8 cellular contexts compared by ENCODE assay signal in the genomic region with DNA sequence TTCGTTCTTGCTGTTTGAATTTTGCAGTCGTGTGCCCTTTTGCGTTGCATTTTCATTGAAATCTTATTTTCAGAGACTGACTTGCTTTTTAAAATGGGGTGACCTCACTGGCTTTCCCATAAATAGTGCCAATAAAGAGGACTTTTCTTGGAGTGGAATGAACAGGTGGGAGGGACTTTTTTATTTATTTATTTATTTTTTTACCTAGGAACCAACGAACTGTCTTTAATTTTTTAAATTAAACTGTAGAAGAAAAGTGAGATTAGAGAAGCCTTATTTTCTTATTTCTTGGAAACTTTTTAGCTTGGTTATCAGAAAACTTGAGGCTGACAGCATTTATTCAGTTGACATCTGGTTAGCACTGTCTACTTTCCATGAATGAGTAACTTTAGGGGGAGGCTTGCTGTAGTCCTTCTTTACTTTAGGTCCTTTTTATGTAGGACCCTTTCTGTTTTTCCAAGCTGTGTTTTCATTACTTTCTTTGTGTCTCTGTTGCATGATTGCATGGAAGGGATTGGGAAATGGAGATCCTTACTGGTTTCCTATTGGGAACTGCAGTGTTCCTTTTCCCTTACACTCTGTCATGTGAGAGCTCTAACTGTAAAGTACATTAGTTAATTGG. TPM values are rescaled to one million over a fixed set of nuclear protein-coding genes. Genes with fewer than 3 reads are reported as not detected.
A peak's percentile ranks its signal among the peaks of the same experiment; 100 is the strongest.
DNase-seq lines count a peak whose midpoint lies in the region; ATAC-seq and TF ChIP-seq lines count a peak whose summit lies in the region.

No MANE protein-coding gene starts in this region.

- TF ChIP-seq CTCF in ascending aorta (IDR thresholded peaks at IDR 0.05) (no peak), lower lobe of right lung (IDR thresholded peaks at IDR 0.05) (no peak), upper lobe of left lung (IDR thresholded peaks at IDR 0.05) (no peak)

- H3K4me1 ChIP-seq in ascending aorta (peaks cover 0 to 8% of the 10 kb centered on the region in 2 donors), lower lobe of right lung (peaks cover 27% of the 10 kb centered on the region), upper lobe of left lung (peaks cover 0 to 27% (median 10%) of the 10 kb centered on the region in 4 donors)

- CTCF ChIA-PET in activated naive CD4-positive, alpha-beta T cell treated with anti-CD3 and anti-CD28 coated beads, Interleukin-2, amount 10 ng/mL, durations not matched to agents 7 days and 5 days (lab: Charles Lee) = interaction anchor here (1.5 kb wide), 1 partner anchor 106 kb away, joined by 4 read pairs; no protein-coding TSS in a partner anchor

- peaks cover 4% of the 10 kb centered on the region for H3K36me3 Mint-ChIP-seq in activated naive CD4-positive, alpha-beta T cell treated with anti-CD3 and anti-CD28 coated beads, Interleukin-2, amount 10 ng/mL, durations not matched to agents 7 days and 5 days

- H3K4me1 Mint-ChIP-seq in activated naive CD4-positive, alpha-beta T cell treated with anti-CD3 and anti-CD28 coated beads, Interleukin-2, amount 10 ng/mL, durations not matched to agents 7 days and 5 days = peaks cover 36% of the 10 kb centered on the region

- H3K9me3 Mint-ChIP-seq in activated naive CD4-positive, alpha-beta T cell treated with anti-CD3 and anti-CD28 coated beads, Interleukin-2, amount 10 ng/mL, durations not matched to agents 7 days and 5 days = no peaks in the 10 kb centered on the region

- no peak overlapping the region for H3K27ac ChIP-seq in ascending aorta
- peak overlapping the region; percentile 67 for H3K27ac ChIP-seq in lower lobe of right lung
- peak overlapping the region in 1 of 4 donors; percentile 84 for H3K27ac ChIP-seq in upper lobe of left lung

- H3K36me3 ChIP-seq in ascending aorta = no peaks in the 10 kb centered on the region
- H3K36me3 ChIP-seq in lower lobe of right lung = no peaks in the 10 kb centered on the region
- no peaks in the 10 kb centered on the region for H3K36me3 ChIP-seq in upper lobe of left lung

- TF ChIP-seq POLR2A in upper lobe of left lung (IDR thresholded peaks at IDR 0.05) = no peak

- H3K27me3 ChIP-seq in ascending aorta (no peaks in the 10 kb centered on the region), lower lobe of right lung (ENCODE audit: low read depth) (no peaks in the 10 kb centered on the region), upper lobe of left lung (no peaks in the 10 kb centered on the region)

- intact Hi-C loops in ascending aorta (cut with DNase I) (loop anchor here (5.0 to 10.0 kb wide), 3 partner anchors 312 to 956 kb away; a partner anchor contains a TSS), lower lobe of right lung (cut with DNase I) (no loop called here)

- ATAC-seq in lower lobe of right lung (no peak), upper lobe of left lung (ENCODE audit: low FRiP score in 2 of 2) (no peak), GM18870 (IDR thresholded peaks at IDR 0.05; ENCODE audit: unreplicated experiment) (no peak), HG02938 (IDR thresholded peaks at IDR 0.05; ENCODE audit: unreplicated experiment) (no peak)

- H3K4me3 Mint-ChIP-seq in activated naive CD4-positive, alpha-beta T cell treated with anti-CD3 and anti-CD28 coated beads, Interleukin-2, amount 10 ng/mL, durations not matched to agents 7 days and 5 days = peak overlapping the region; percentile 92

- DNase-seq in activated naive CD4-positive, alpha-beta T cell treated with anti-CD3 and anti-CD28 coated beads, Interleukin-2, amount 10 ng/mL, durations not matched to agents 7 days and 5 days = no peak
- DNase-seq in activated naive CD4-positive, alpha-beta T cell treated with Interleukin-2 at 50 U/mL for 16 hours = no peak
- DNase-seq in ascending aorta (ENCODE audit: low spot score in 2 of 2) (no peak), lower lobe of right lung (no peak), upper lobe of left lung (no peak), LoVo (ENCODE audit: low spot score) (no peak)

- WGBS in upper lobe of left lung, 2 donors = 1% methylated on average over 4 of the region's 4 CpGs

- H3K9me3 ChIP-seq in ascending aorta (no peaks in the 10 kb centered on the region), lower lobe of right lung (no peaks in the 10 kb centered on the region), upper lobe of left lung (no peaks in the 10 kb centered on the region)

- TF ChIP-seq EP300 in upper lobe of left lung (IDR thresholded peaks at IDR 0.05) = no peak

- H3K4me3 ChIP-seq in ascending aorta = peak overlapping the region; percentile 90 to 99
- peak overlapping the region; percentile 71 for H3K4me3 ChIP-seq in lower lobe of right lung
- H3K4me3 ChIP-seq in upper lobe of left lung = peak overlapping the region; percentile 53 to 93 (median 75)

- H3K27me3 Mint-ChIP-seq in activated naive CD4-positive, alpha-beta T cell treated with anti-CD3 and anti-CD28 coated beads, Interleukin-2, amount 10 ng/mL, durations not matched to agents 7 days and 5 days = peaks cover 12% of the 10 kb centered on the region

- H3K27ac Mint-ChIP-seq in activated naive CD4-positive, alpha-beta T cell treated with anti-CD3 and anti-CD28 coated beads, Interleukin-2, amount 10 ng/mL, durations not matched to agents 7 days and 5 days = no peak overlapping the region

RNA-seq across cellular contexts. Expression of a gene that starts 1.7 kb away (rescaled TPM):
- total RNA-seq in ascending aorta (7.1 TPM), lower lobe of right lung (16.4 TPM), upper lobe of left lung (10 to 100 TPM; 10.6 to 35.6 (median 21.4) TPM)
